1 cellular context compared by ENCODE assay signal in genomic region chr11:85854557-85855340, GRCh38.
A peak's percentile ranks its signal among the peaks of the same experiment; 100 is the strongest.
TF ChIP-seq lines count a peak whose summit lies in the region.

No MANE protein-coding gene starts in this region.

TF ChIP-seq in K562, 482 proteins besides CTCF, POLR2A, EP300 and RAD21 (continued from another document and continues in another):
- TF ChIP-seq MGA (IDR thresholded peaks at IDR 0.05) (peak; percentile 99), FOXK1 (CRISPR knock-in tag; IDR thresholded peaks at IDR 0.05; ENCODE audit: borderline replicate concordance) (peak; percentile 52; the same call in 1 of the 2 replicates), TEAD4 (IDR thresholded peaks at IDR 0.05; ENCODE audit: low read length) (0 out of 2 replicates have a peak, but pooled peaks have one; percentile 10), TEAD4 (CRISPR knock-in tag; IDR thresholded peaks at IDR 0.05; ENCODE audit: borderline replicate concordance) (no peak), ZBTB43 (CRISPR knock-in tag; IDR thresholded peaks at IDR 0.05) (no peak), ZNF282 (CRISPR knock-in tag; IDR thresholded peaks at IDR 0.05) (no peak; the same call in 1 of the 2 replicates), KAT2B (IDR thresholded peaks at IDR 0.05; ENCODE audit: low read depth, low read length) (no peak), MECOM (CRISPR knock-in tag; IDR thresholded peaks at IDR 0.05) (no peak), ZNF384 (IDR thresholded peaks at IDR 0.05; ENCODE audit: low read depth, low read length) (no peak), ESRRA (IDR thresholded peaks at IDR 0.05; ENCODE audit: borderline replicate concordance, low read depth) (no peak), CSDE1 (IDR thresholded peaks at IDR 0.05) (no peak), ZNF133 (CRISPR knock-in tag; IDR thresholded peaks at IDR 0.05) (no peak), CBX2 (IDR thresholded peaks at IDR 0.05; ENCODE audit: insufficient read depth, low read length, poor library complexity, severe bottlenecking) (no peak), TBP (optimal IDR thresholded peaks at IDR 0.05; ENCODE audit: low read depth, low read length) (peak; percentile 43), CGGBP1 (CRISPR knock-in tag; IDR thresholded peaks at IDR 0.05) (no peak), HNRNPUL1 (IDR thresholded peaks at IDR 0.05; ENCODE audit: low read length) (no peak), CBFA2T3 (IDR thresholded peaks at IDR 0.05) (no peak), NFRKB (IDR thresholded peaks at IDR 0.05; ENCODE audit: low read depth) (peak; percentile 81), RB1 (IDR thresholded peaks at IDR 0.05; ENCODE audit: low read depth) (peak; percentile 95), FOXM1 (IDR thresholded peaks at IDR 0.05; ENCODE audit: low read depth) (no peak), FOXM1 (CRISPR knock-in tag; IDR thresholded peaks at IDR 0.05; ENCODE audit: low read depth) (peak; percentile 51; the same call in 1 of the 2 replicates), DDX20 (tag; IDR thresholded peaks at IDR 0.05; ENCODE audit: low read depth) (no peak), ARID2 (IDR thresholded peaks at IDR 0.05) (no peak), GATAD2B (IDR thresholded peaks at IDR 0.05; ENCODE audit: borderline replicate concordance) (no peak), ZNF12 (CRISPR knock-in tag; IDR thresholded peaks at IDR 0.05) (no peak; the same call in 1 of the 2 replicates), SMARCC2 (IDR thresholded peaks at IDR 0.05; ENCODE audit: low read depth) (no peak), ZNF184 (CRISPR knock-in tag; IDR thresholded peaks at IDR 0.05) (no peak), ILK (tag; IDR thresholded peaks at IDR 0.05; ENCODE audit: borderline replicate concordance, low read depth) (no peak), SMARCB1 (IDR thresholded peaks at IDR 0.05; ENCODE audit: insufficient read length, low read depth) (no peak)
- TF ChIP-seq, protein P1, sequence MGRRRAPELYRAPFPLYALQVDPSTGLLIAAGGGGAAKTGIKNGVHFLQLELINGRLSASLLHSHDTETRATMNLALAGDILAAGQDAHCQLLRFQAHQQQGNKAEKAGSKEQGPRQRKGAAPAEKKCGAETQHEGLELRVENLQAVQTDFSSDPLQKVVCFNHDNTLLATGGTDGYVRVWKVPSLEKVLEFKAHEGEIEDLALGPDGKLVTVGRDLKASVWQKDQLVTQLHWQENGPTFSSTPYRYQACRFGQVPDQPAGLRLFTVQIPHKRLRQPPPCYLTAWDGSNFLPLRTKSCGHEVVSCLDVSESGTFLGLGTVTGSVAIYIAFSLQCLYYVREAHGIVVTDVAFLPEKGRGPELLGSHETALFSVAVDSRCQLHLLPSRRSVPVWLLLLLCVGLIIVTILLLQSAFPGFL (CRISPR knock-in tag; IDR thresholded peaks at IDR 0.05), result no peak
- TF ChIP-seq, protein P2, sequence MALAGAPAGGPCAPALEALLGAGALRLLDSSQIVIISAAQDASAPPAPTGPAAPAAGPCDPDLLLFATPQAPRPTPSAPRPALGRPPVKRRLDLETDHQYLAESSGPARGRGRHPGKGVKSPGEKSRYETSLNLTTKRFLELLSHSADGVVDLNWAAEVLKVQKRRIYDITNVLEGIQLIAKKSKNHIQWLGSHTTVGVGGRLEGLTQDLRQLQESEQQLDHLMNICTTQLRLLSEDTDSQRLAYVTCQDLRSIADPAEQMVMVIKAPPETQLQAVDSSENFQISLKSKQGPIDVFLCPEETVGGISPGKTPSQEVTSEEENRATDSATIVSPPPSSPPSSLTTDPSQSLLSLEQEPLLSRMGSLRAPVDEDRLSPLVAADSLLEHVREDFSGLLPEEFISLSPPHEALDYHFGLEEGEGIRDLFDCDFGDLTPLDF (CRISPR knock-in tag; IDR thresholded peaks at IDR 0.05), result peak; percentile 65
- TF ChIP-seq, protein P3, sequence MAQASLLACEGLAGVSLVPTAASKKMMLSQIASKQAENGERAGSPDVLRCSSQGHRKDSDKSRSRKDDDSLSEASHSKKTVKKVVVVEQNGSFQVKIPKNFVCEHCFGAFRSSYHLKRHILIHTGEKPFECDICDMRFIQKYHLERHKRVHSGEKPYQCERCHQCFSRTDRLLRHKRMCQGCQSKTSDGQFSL (CRISPR knock-in tag; IDR thresholded peaks at IDR 0.05), result peak; percentile 27; the same call in 1 of the 2 replicates
- TF ChIP-seq, protein P3 (tag; IDR thresholded peaks at IDR 0.05), result no peak
- TF ChIP-seq, protein P4, sequence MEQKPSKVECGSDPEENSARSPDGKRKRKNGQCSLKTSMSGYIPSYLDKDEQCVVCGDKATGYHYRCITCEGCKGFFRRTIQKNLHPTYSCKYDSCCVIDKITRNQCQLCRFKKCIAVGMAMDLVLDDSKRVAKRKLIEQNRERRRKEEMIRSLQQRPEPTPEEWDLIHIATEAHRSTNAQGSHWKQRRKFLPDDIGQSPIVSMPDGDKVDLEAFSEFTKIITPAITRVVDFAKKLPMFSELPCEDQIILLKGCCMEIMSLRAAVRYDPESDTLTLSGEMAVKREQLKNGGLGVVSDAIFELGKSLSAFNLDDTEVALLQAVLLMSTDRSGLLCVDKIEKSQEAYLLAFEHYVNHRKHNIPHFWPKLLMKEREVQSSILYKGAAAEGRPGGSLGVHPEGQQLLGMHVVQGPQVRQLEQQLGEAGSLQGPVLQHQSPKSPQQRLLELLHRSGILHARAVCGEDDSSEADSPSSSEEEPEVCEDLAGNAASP (IDR thresholded peaks at IDR 0.05), result no peak
- TF ChIP-seq, protein P5, sequence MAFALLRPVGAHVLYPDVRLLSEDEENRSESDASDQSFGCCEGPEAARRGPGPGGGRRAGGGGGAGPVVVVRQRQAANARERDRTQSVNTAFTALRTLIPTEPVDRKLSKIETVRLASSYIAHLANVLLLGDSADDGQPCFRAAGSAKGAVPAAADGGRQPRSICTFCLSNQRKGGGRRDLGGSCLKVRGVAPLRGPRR (CRISPR knock-in tag; IDR thresholded peaks at IDR 0.05), result no peak
- TF ChIP-seq, protein P6, sequence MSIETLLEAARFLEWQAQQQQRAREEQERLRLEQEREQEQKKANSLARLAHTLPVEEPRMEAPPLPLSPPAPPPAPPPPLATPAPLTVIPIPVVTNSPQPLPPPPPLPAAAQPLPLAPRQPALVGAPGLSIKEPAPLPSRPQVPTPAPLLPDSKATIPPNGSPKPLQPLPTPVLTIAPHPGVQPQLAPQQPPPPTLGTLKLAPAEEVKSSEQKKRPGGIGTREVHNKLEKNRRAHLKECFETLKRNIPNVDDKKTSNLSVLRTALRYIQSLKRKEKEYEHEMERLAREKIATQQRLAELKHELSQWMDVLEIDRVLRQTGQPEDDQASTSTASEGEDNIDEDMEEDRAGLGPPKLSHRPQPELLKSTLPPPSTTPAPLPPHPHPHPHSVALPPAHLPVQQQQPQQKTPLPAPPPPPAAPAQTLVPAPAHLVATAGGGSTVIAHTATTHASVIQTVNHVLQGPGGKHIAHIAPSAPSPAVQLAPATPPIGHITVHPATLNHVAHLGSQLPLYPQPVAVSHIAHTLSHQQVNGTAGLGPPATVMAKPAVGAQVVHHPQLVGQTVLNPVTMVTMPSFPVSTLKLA (conservative IDR thresholded peaks at IDR 0.05), result 0 out of 4 replicates have a peak, but pooled peaks of 1 of the 2 experiments have one; percentile 64
- TF ChIP-seq, protein P7, sequence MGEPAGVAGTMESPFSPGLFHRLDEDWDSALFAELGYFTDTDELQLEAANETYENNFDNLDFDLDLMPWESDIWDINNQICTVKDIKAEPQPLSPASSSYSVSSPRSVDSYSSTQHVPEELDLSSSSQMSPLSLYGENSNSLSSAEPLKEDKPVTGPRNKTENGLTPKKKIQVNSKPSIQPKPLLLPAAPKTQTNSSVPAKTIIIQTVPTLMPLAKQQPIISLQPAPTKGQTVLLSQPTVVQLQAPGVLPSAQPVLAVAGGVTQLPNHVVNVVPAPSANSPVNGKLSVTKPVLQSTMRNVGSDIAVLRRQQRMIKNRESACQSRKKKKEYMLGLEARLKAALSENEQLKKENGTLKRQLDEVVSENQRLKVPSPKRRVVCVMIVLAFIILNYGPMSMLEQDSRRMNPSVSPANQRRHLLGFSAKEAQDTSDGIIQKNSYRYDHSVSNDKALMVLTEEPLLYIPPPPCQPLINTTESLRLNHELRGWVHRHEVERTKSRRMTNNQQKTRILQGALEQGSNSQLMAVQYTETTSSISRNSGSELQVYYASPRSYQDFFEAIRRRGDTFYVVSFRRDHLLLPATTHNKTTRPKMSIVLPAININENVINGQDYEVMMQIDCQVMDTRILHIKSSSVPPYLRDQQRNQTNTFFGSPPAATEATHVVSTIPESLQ (CRISPR knock-in tag; IDR thresholded peaks at IDR 0.05), result peak; percentile 98; the same call in 1 of the 2 replicates
